In the genomic region with DNA sequence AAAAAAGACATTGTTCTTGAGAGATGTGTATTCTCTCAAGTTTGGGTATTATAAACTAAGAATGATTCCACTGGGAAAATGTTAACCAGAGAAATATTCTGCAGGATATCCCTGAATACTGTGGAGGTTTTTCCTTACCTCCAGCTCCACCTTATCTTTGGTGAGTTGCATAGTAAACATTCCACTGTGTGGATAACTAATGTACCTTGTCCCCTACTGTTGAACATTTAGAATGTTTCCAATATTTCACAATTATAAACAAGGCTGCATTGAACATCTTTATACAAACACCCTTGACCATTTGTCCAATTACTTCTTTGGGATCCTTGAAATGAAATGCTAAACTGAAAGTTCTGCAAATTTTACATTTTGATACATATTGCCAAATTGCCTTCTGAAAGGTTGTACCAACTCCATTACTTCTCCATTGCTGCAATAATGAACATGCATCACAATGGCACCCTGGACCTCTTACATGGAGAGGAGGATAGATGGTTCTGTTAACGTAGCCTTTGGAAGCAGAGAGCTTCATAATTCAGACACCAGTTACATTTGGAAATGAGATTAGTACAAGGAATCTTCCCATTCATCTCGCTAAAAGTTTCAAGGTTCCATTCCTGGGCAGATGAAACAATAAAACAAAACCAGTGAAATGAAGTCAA, we compare ENCODE assay signal across 1 cellular context.
A peak's percentile ranks its signal among the peaks of the same experiment; 100 is the strongest.
TF ChIP-seq lines count a peak whose summit lies in the region.

No MANE protein-coding gene starts in this region.

TF ChIP-seq in HepG2, 621 proteins besides CTCF, POLR2A, EP300 and RAD21 (continued from another document and continues in another):
- TF ChIP-seq ARID3A (IDR thresholded peaks at IDR 0.05; ENCODE audit: low read depth, low read length): peak; percentile 98
- TF ChIP-seq ZNF816 (CRISPR knock-in tag; IDR thresholded peaks at IDR 0.05; ENCODE audit: borderline replicate concordance): no peak
- TF ChIP-seq, protein P1, sequence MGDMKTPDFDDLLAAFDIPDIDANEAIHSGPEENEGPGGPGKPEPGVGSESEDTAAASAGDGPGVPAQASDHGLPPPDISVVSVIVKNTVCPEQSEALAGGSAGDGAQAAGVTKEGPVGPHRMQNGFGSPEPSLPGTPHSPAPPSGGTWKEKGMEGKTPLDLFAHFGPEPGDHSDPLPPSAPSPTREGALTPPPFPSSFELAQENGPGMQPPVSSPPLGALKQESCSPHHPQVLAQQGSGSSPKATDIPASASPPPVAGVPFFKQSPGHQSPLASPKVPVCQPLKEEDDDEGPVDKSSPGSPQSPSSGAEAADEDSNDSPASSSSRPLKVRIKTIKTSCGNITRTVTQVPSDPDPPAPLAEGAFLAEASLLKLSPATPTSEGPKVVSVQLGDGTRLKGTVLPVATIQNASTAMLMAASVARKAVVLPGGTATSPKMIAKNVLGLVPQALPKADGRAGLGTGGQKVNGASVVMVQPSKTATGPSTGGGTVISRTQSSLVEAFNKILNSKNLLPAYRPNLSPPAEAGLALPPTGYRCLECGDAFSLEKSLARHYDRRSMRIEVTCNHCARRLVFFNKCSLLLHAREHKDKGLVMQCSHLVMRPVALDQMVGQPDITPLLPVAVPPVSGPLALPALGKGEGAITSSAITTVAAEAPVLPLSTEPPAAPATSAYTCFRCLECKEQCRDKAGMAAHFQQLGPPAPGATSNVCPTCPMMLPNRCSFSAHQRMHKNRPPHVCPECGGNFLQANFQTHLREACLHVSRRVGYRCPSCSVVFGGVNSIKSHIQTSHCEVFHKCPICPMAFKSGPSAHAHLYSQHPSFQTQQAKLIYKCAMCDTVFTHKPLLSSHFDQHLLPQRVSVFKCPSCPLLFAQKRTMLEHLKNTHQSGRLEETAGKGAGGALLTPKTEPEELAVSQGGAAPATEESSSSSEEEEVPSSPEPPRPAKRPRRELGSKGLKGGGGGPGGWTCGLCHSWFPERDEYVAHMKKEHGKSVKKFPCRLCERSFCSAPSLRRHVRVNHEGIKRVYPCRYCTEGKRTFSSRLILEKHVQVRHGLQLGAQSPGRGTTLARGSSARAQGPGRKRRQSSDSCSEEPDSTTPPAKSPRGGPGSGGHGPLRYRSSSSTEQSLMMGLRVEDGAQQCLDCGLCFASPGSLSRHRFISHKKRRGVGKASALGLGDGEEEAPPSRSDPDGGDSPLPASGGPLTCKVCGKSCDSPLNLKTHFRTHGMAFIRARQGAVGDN (CRISPR knock-in tag; IDR thresholded peaks at IDR 0.05): no peak
- peak; percentile 59 for TF ChIP-seq ATF1 (CRISPR knock-in tag; IDR thresholded peaks at IDR 0.05)
- TF ChIP-seq, protein P2, sequence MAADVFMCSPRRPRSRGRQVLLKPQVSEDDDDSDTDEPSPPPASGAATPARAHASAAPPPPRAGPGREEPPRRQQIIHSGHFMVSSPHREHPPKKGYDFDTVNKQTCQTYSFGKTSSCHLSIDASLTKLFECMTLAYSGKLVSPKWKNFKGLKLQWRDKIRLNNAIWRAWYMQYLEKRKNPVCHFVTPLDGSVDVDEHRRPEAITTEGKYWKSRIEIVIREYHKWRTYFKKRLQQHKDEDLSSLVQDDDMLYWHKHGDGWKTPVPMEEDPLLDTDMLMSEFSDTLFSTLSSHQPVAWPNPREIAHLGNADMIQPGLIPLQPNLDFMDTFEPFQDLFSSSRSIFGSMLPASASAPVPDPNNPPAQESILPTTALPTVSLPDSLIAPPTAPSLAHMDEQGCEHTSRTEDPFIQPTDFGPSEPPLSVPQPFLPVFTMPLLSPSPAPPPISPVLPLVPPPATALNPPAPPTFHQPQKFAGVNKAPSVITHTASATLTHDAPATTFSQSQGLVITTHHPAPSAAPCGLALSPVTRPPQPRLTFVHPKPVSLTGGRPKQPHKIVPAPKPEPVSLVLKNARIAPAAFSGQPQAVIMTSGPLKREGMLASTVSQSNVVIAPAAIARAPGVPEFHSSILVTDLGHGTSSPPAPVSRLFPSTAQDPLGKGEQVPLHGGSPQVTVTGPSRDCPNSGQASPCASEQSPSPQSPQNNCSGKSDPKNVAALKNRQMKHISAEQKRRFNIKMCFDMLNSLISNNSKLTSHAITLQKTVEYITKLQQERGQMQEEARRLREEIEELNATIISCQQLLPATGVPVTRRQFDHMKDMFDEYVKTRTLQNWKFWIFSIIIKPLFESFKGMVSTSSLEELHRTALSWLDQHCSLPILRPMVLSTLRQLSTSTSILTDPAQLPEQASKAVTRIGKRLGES (CRISPR knock-in tag; IDR thresholded peaks at IDR 0.05; ENCODE audit: borderline replicate concordance): no peak; the same call in 1 of the 2 replicates
- TF ChIP-seq YY1 (IDR thresholded peaks at IDR 0.05; ENCODE audit: insufficient read depth, insufficient replicate concordance, low read depth, low read length): no peak
- TF ChIP-seq ZNF782 (CRISPR knock-in tag; IDR thresholded peaks at IDR 0.05; ENCODE audit: borderline replicate concordance): no peak
- no peak for TF ChIP-seq ZNF776 (CRISPR knock-in tag; IDR thresholded peaks at IDR 0.05)
- no peak for TF ChIP-seq ZNF670 (CRISPR knock-in tag; IDR thresholded peaks at IDR 0.05; ENCODE audit: borderline replicate concordance)
- peak; percentile 55 for TF ChIP-seq SKI (IDR thresholded peaks at IDR 0.05; ENCODE audit: partially characterized antibody)
- TF ChIP-seq SMARCC2 (IDR thresholded peaks at IDR 0.05): peak; percentile 86; the same call in 1 of the 2 replicates
- TF ChIP-seq TBL1XR1 (IDR thresholded peaks at IDR 0.05; ENCODE audit: borderline replicate concordance, low read length, partially characterized antibody): no peak
- TF ChIP-seq, protein P3, sequence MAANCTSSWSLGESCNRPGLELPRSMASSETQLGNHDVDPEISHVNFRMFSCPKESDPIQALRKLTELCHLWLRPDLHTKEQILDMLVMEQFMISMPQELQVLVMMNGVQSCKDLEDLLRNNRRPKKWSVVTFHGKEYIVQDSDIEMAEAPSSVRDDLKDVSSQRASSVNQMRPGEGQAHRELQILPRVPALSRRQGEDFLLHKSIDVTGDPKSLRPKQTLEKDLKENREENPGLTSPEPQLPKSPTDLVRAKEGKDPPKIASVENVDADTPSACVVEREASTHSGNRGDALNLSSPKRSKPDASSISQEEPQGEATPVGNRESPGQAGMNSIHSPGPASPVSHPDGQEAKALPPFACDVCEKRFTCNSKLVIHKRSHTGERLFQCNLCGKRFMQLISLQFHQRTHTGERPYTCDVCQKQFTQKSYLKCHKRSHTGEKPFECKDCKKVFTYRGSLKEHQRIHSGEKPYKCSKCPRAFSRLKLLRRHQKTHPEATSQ (CRISPR knock-in tag; IDR thresholded peaks at IDR 0.05; ENCODE audit: borderline replicate concordance): no peak
- TF ChIP-seq FIP1L1 (IDR thresholded peaks at IDR 0.05; ENCODE audit: borderline replicate concordance, insufficient read depth, low read depth, low read length): no peak
- peak; percentile 85 for TF ChIP-seq SIX1 (CRISPR knock-in tag; IDR thresholded peaks at IDR 0.05; ENCODE audit: borderline replicate concordance)
- TF ChIP-seq, protein P4, sequence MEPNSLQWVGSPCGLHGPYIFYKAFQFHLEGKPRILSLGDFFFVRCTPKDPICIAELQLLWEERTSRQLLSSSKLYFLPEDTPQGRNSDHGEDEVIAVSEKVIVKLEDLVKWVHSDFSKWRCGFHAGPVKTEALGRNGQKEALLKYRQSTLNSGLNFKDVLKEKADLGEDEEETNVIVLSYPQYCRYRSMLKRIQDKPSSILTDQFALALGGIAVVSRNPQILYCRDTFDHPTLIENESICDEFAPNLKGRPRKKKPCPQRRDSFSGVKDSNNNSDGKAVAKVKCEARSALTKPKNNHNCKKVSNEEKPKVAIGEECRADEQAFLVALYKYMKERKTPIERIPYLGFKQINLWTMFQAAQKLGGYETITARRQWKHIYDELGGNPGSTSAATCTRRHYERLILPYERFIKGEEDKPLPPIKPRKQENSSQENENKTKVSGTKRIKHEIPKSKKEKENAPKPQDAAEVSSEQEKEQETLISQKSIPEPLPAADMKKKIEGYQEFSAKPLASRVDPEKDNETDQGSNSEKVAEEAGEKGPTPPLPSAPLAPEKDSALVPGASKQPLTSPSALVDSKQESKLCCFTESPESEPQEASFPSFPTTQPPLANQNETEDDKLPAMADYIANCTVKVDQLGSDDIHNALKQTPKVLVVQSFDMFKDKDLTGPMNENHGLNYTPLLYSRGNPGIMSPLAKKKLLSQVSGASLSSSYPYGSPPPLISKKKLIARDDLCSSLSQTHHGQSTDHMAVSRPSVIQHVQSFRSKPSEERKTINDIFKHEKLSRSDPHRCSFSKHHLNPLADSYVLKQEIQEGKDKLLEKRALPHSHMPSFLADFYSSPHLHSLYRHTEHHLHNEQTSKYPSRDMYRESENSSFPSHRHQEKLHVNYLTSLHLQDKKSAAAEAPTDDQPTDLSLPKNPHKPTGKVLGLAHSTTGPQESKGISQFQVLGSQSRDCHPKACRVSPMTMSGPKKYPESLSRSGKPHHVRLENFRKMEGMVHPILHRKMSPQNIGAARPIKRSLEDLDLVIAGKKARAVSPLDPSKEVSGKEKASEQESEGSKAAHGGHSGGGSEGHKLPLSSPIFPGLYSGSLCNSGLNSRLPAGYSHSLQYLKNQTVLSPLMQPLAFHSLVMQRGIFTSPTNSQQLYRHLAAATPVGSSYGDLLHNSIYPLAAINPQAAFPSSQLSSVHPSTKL (CRISPR knock-in tag; IDR thresholded peaks at IDR 0.05): peak; percentile 96
- TF ChIP-seq, protein P5, sequence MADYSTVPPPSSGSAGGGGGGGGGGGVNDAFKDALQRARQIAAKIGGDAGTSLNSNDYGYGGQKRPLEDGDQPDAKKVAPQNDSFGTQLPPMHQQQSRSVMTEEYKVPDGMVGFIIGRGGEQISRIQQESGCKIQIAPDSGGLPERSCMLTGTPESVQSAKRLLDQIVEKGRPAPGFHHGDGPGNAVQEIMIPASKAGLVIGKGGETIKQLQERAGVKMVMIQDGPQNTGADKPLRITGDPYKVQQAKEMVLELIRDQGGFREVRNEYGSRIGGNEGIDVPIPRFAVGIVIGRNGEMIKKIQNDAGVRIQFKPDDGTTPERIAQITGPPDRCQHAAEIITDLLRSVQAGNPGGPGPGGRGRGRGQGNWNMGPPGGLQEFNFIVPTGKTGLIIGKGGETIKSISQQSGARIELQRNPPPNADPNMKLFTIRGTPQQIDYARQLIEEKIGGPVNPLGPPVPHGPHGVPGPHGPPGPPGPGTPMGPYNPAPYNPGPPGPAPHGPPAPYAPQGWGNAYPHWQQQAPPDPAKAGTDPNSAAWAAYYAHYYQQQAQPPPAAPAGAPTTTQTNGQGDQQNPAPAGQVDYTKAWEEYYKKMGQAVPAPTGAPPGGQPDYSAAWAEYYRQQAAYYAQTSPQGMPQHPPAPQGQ (CRISPR knock-in tag; IDR thresholded peaks at IDR 0.05; ENCODE audit: borderline replicate concordance): no peak
- no peak for TF ChIP-seq JUN (CRISPR knock-in tag; IDR thresholded peaks at IDR 0.05)
- TF ChIP-seq MTA1 (CRISPR knock-in tag; IDR thresholded peaks at IDR 0.05; ENCODE audit: borderline replicate concordance): no peak
- TF ChIP-seq, protein P6, sequence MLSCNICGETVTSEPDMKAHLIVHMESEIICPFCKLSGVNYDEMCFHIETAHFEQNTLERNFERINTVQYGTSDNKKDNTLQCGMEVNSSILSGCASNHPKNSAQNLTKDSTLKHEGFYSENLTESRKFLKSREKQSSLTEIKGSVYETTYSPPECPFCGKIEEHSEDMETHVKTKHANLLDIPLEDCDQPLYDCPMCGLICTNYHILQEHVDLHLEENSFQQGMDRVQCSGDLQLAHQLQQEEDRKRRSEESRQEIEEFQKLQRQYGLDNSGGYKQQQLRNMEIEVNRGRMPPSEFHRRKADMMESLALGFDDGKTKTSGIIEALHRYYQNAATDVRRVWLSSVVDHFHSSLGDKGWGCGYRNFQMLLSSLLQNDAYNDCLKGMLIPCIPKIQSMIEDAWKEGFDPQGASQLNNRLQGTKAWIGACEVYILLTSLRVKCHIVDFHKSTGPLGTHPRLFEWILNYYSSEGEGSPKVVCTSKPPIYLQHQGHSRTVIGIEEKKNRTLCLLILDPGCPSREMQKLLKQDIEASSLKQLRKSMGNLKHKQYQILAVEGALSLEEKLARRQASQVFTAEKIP (CRISPR knock-in tag; IDR thresholded peaks at IDR 0.05; ENCODE audit: borderline replicate concordance): no peak
- peak; percentile 82; the same call in 1 of the 2 replicates for TF ChIP-seq TARDBP (CRISPR knock-in tag; IDR thresholded peaks at IDR 0.05)
- TF ChIP-seq DMAP1 (CRISPR knock-in tag; IDR thresholded peaks at IDR 0.05): peak; percentile 44; the same call in 1 of the 2 replicates
- TF ChIP-seq SP5 (CRISPR knock-in tag; IDR thresholded peaks at IDR 0.05; ENCODE audit: borderline replicate concordance, low read depth): peak; percentile 28; the same call in 1 of the 2 replicates
- TF ChIP-seq HNRNPH1 (optimal IDR thresholded peaks at IDR 0.05; ENCODE audit: low read depth, low read length): no peak
- TF ChIP-seq ZNF883 (CRISPR knock-in tag; IDR thresholded peaks at IDR 0.05; ENCODE audit: not compliant biosample characterization): no peak
- no peak for TF ChIP-seq ZXDC (CRISPR knock-in tag; IDR thresholded peaks at IDR 0.05)
- TF ChIP-seq MZF1 (CRISPR knock-in tag; IDR thresholded peaks at IDR 0.05; ENCODE audit: borderline replicate concordance): no peak
